In the genomic region with DNA sequence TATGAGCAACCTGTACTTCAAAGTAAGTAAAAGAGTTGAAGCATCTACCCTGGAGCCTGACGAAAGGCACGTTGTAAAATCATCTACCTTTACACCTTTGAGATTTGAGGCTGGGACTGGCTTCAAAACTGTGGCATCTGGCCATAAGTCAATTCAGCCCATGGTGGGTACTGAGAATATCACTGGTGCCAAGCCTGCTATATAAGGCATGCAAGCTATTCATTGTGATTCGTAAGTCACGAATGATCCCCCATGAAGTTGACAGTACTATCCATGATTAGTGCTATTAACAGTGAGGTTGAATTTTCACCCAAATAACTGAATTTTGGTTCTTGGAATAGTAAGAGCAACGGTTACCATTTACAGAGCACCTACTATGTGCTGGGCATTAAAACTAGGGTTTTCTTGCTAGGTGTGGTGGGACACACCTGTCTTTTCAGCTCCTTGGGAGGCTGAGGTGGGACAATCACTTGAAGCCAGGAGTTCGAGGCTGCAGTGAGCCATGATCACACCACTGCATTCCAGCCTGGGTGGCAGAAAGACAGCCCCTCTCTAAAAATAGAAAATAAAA, we compare ENCODE assay signal across 21 cellular contexts.
"Had no signal": no experiment of that assay in that cellular context is flagged by ENCODE, and none has a peak within 500 bp of the region (broad histone marks: within the 10 kb centered on the region; RNA-seq: fewer than 3 reads in every experiment).

No MANE protein-coding gene starts in this region.

- DNase-seq: effector CD4-positive, alpha-beta T cell; endodermal cell; foreskin melanocyte; head of caudate nucleus; hippocampal formation; kidney glomerular epithelial cell; mucosa of descending colon; naive thymus-derived CD8-positive, alpha-beta T cell; occipital lobe; pancreas; right cardiac atrium; stimulated activated CD4-positive, alpha-beta T cell treated with anti-CD3 and anti-CD28 coated beads, Interleukin-4, amount 100 ng/mL, for 1 hour; stimulated activated naive B cell treated with anti-CD40 and anti-IgM and Interleukin-4, amounts not matched to agents 10 μg/mL and 1 μg/mL and 100 μg/mL, for 72 hours; stimulated activated naive CD8-positive, alpha-beta T cell treated with anti-CD3 and anti-CD28 coated beads, Interleukin-15, amount 100 ng/mL, for 72 hours; testis; upper lobe of right lung had no signal

- H3K27me3 ChIP-seq: neural progenitor cell, pancreas, testis, tibial nerve, upper lobe of right lung, vagina had no signal

- ATAC-seq: mucosa of descending colon; naive thymus-derived CD8-positive, alpha-beta T cell; pancreas; right cardiac atrium; stimulated activated naive B cell treated with anti-CD40 and anti-IgM and Interleukin-4, amounts not matched to agents 10 μg/mL and 1 μg/mL and 100 μg/mL, for 72 hours; stimulated activated naive CD8-positive, alpha-beta T cell treated with anti-CD3 and anti-CD28 coated beads, Interleukin-15, amount 100 ng/mL, for 72 hours; upper lobe of right lung had no signal

- H3K4me3 Mint-ChIP-seq: endodermal cell; neural progenitor cell; stimulated activated naive B cell treated with anti-CD40 and anti-IgM and Interleukin-4, amounts not matched to agents 10 μg/mL and 1 μg/mL and 100 μg/mL, for 72 hours; stimulated activated naive CD8-positive, alpha-beta T cell treated with anti-CD3 and anti-CD28 coated beads, Interleukin-15, amount 100 ng/mL, for 72 hours had no signal

- H3K4me3 ChIP-seq: coronary artery, mucosa of descending colon, neural progenitor cell, pancreas, testis, tibial nerve, upper lobe of right lung, vagina had no signal

- H3K27ac ChIP-seq: coronary artery, neural progenitor cell, pancreas, testis, tibial nerve, upper lobe of right lung, vagina had no signal

- H3K36me3 ChIP-seq: neural progenitor cell, pancreas, tibial nerve, upper lobe of right lung had no signal

- H3K27me3 Mint-ChIP-seq: naive thymus-derived CD8-positive, alpha-beta T cell; progenitor cell of endocrine pancreas; stimulated activated naive B cell treated with anti-CD40 and anti-IgM and Interleukin-4, amounts not matched to agents 10 μg/mL and 1 μg/mL and 100 μg/mL, for 72 hours; stimulated activated naive CD8-positive, alpha-beta T cell treated with anti-CD3 and anti-CD28 coated beads, Interleukin-15, amount 100 ng/mL, for 72 hours had no signal

- H3K4me1 ChIP-seq: testis had no signal

- H3K27ac Mint-ChIP-seq: endodermal cell; neural progenitor cell; progenitor cell of endocrine pancreas; stimulated activated naive B cell treated with anti-CD40 and anti-IgM and Interleukin-4, amounts not matched to agents 10 μg/mL and 1 μg/mL and 100 μg/mL, for 72 hours; stimulated activated naive CD8-positive, alpha-beta T cell treated with anti-CD3 and anti-CD28 coated beads, Interleukin-15, amount 100 ng/mL, for 72 hours had no signal

- H3K9me3 ChIP-seq: mucosa of descending colon, pancreas, testis, tibial nerve, upper lobe of right lung, vagina had no signal

- H3K9me3 Mint-ChIP-seq: endodermal cell; naive thymus-derived CD8-positive, alpha-beta T cell; neural progenitor cell; stimulated activated naive B cell treated with anti-CD40 and anti-IgM and Interleukin-4, amounts not matched to agents 10 μg/mL and 1 μg/mL and 100 μg/mL, for 72 hours; stimulated activated naive CD8-positive, alpha-beta T cell treated with anti-CD3 and anti-CD28 coated beads, Interleukin-15, amount 100 ng/mL, for 72 hours had no signal
